Comparison of ENCODE assay signal across 8 cellular contexts in the genomic region with DNA sequence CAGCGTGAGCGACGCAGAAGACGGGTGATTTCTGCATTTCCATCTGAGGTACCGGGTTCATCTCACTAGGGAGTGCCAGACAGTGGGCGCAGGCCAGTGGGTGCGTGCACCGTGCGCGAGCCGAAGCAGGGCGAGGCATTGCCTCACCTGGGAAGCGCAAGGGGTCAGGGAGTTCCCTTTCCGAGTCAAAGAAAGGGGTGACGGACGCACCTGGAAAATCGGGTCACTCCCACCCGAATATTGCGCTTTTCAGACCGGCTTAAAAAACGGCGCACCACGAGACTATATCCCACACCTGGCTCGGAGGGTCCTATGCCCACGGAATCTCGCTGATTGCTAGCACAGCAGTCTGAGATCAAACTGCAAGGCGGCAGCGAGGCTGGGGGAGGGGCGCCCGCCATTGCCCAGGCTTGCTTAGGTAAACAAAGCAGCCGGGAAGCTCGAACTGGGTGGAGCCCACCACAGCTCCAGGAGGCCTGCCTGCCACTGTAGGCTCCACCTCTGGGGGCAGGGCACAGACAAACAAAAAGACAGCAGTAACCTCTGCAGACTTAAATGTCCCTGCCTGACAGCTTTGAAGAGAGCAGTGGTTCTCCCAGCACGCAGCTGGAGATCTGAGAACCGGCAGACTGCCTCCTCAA.
A peak's percentile ranks its signal among the peaks of the same experiment; 100 is the strongest.
DNase-seq lines count a peak whose midpoint lies in the region; ATAC-seq and TF ChIP-seq lines count a peak whose summit lies in the region.
"Not testable (repeated sequence)": the region's sequence is repeated elsewhere in the genome, so short reads cannot be mapped to it uniquely, and the experiment has no call there.

No MANE protein-coding gene starts in this region.

- H3K23ac ChIP-seq in neuronal stem cell (ENCODE audit: low read depth, low read length, poor library complexity) = not testable (repeated sequence)

- BruUV-seq in Calu3 (replicated peaks; lab: Mats Ljungman, UMichigan) = not testable (repeated sequence)

- not testable (repeated sequence) for H3K79me1 ChIP-seq in neuronal stem cell (ENCODE audit: low read depth, low read length)

- H3K4me2 ChIP-seq in fibroblast of lung (ENCODE audit: extremely low read depth, insufficient read depth, low read length) = peak overlapping the region; percentile 15
- H3K4me2 ChIP-seq in neuronal stem cell (ENCODE audit: insufficient read depth, low read length, poor library complexity, severe bottlenecking) = not testable (repeated sequence)

- H2BK5ac ChIP-seq in neuronal stem cell (ENCODE audit: low read length) = not testable (repeated sequence)

- not testable (repeated sequence) for H3K79me2 ChIP-seq in fibroblast of lung (ENCODE audit: control insufficient read depth, insufficient read depth, low read length)

- H3K14ac ChIP-seq in neuronal stem cell (ENCODE audit: low read length) = not testable (repeated sequence)

- not testable (repeated sequence) for H3K36me3 Mint-ChIP-seq in Calu3 (ENCODE audit: insufficient read depth, unreplicated experiment); activated CD4-positive, alpha-beta T cell treated with anti-CD3 and anti-CD28 coated beads, Interleukin-2, amount 10 ng/mL, durations not matched to agents 7 days and 5 days (ENCODE audit: low read depth)

- not testable (repeated sequence) for H2AK5ac ChIP-seq in neuronal stem cell (ENCODE audit: low read depth, low read length)

- H4K8ac ChIP-seq in neuronal stem cell (ENCODE audit: low read depth, low read length) = not testable (repeated sequence)

- H4K91ac ChIP-seq in neuronal stem cell (ENCODE audit: low read depth, low read length, poor library complexity) = not testable (repeated sequence)

- not testable (repeated sequence) for H3K9ac ChIP-seq in NT2/D1 (ENCODE audit: insufficient read length, low read depth); fibroblast of lung (ENCODE audit: insufficient read depth, low read length); neuronal stem cell (ENCODE audit: low read depth, low read length, poor library complexity)

- DNase-seq in Calu3; NT2/D1 (ENCODE audit: low read depth, low spot score); activated CD4-positive, alpha-beta T cell treated with anti-CD3 and anti-CD28 coated beads, Interleukin-2, amount 10 ng/mL, durations not matched to agents 7 days and 5 days; brain microvascular endothelial cell; fibroblast of lung (ENCODE audit: low read depth in 2 of 2); left lung; neuronal stem cell (ENCODE audit: low spot score); transverse colon: not testable (repeated sequence)

- ATAC-seq in left lung = peak; percentile 63

- not testable (repeated sequence) for TF ChIP-seq CTCF in Calu3 (IDR thresholded peaks at IDR 0.05; ENCODE audit: unreplicated experiment); brain microvascular endothelial cell (IDR thresholded peaks at IDR 0.05; ENCODE audit: low read depth, low read length, missing control alignments); fibroblast of lung (conservative IDR thresholded peaks at IDR 0.05 in 1 of 2, IDR thresholded peaks at IDR 0.05 in 1 of 2; ENCODE audit: low read depth in 1 of 2, low read length in 2 of 2); left lung (IDR thresholded peaks at IDR 0.05); transverse colon (IDR thresholded peaks at IDR 0.05)

- H3K36me3 ChIP-seq in NT2/D1 (ENCODE audit: insufficient read depth, insufficient read length, low read length); brain microvascular endothelial cell (replicated peaks); fibroblast of lung (ENCODE audit: control insufficient read depth, insufficient read depth, low read length); left lung; neuronal stem cell (replicated peaks in 1 of 2; ENCODE audit: control insufficient read depth in 2 of 2, insufficient read depth in 2 of 2, low read length in 2 of 2); transverse colon: not testable (repeated sequence)

- not testable (repeated sequence) for H3K9me3 ChIP-seq in NT2/D1 (ENCODE audit: insufficient read depth, low read length); fibroblast of lung (ENCODE audit: control insufficient read depth, insufficient read depth, low read depth, low read length); left lung; neuronal stem cell (replicated peaks in 1 of 2; ENCODE audit: control insufficient read depth in 2 of 2, insufficient read depth in 1 of 2, low read depth in 1 of 2, low read length in 2 of 2); transverse colon

- not testable (repeated sequence) for H2BK12ac ChIP-seq in neuronal stem cell (ENCODE audit: low read length)

- H3K4me3 Mint-ChIP-seq in Calu3 (ENCODE audit: low read depth, unreplicated experiment) = peak overlapping the region; percentile 72
- peak overlapping the region; percentile 63 for H3K4me3 Mint-ChIP-seq in activated CD4-positive, alpha-beta T cell treated with anti-CD3 and anti-CD28 coated beads, Interleukin-2, amount 10 ng/mL, durations not matched to agents 7 days and 5 days

- peak overlapping the region; percentile 4 for H3K4me3 ChIP-seq in NT2/D1 (ENCODE audit: insufficient read length, low read depth)
- H3K4me3 ChIP-seq in brain microvascular endothelial cell (ENCODE audit: low read depth, low read length) = peak overlapping the region; percentile 42
- H3K4me3 ChIP-seq in fibroblast of lung (replicated peaks in 1 of 4; ENCODE audit: control extremely low read depth in 1 of 4, insufficient read depth in 1 of 4, low read depth in 3 of 4, low read length in 4 of 4) = peak overlapping the region in 2 of 4 experiments; percentile 4 to 53
- H3K4me3 ChIP-seq in left lung = peak overlapping the region in 1 of 2 donors; percentile 23
- H3K4me3 ChIP-seq in neuronal stem cell (ENCODE audit: low read length in 2 of 2) = not testable (repeated sequence)
- peak overlapping the region in 3 of 4 donors; percentile 16 to 38 (median 19) for H3K4me3 ChIP-seq in transverse colon

- not testable (repeated sequence) for H3K27me3 Mint-ChIP-seq in Calu3 (ENCODE audit: unreplicated experiment); activated CD4-positive, alpha-beta T cell treated with anti-CD3 and anti-CD28 coated beads, Interleukin-2, amount 10 ng/mL, durations not matched to agents 7 days and 5 days

- H3K4ac ChIP-seq in neuronal stem cell (ENCODE audit: low read length) = not testable (repeated sequence)

- not testable (repeated sequence) for H3K9me3 Mint-ChIP-seq in Calu3 (ENCODE audit: low read depth, unreplicated experiment); activated CD4-positive, alpha-beta T cell treated with anti-CD3 and anti-CD28 coated beads, Interleukin-2, amount 10 ng/mL, durations not matched to agents 7 days and 5 days

- not testable (repeated sequence) for H2BK120ac ChIP-seq in neuronal stem cell (ENCODE audit: low read depth, low read length)

- POLR2A ChIA-PET in activated CD4-positive, alpha-beta T cell treated with anti-CD3 and anti-CD28 coated beads, Interleukin-2, amount 10 ng/mL, durations not matched to agents 7 days and 5 days (lab: Charles Lee) = interaction anchor here (0.6 kb wide), 2 partner anchors 21 to 25 kb away, joined by 3 to 8 read pairs; no protein-coding TSS in a partner anchor

- CTCF ChIA-PET in Calu3 (lab: Charles Lee); activated CD4-positive, alpha-beta T cell treated with anti-CD3 and anti-CD28 coated beads, Interleukin-2, amount 10 ng/mL, durations not matched to agents 7 days and 5 days (lab: Charles Lee): not testable (repeated sequence)

- not testable (repeated sequence) for H3K27me3 ChIP-seq in NT2/D1 (ENCODE audit: insufficient read depth, insufficient read length); brain microvascular endothelial cell (replicated peaks); fibroblast of lung (ENCODE audit: control insufficient read depth, insufficient read depth, low read length); left lung; neuronal stem cell (ENCODE audit: control insufficient read depth in 3 of 3, insufficient read depth in 3 of 3, low read depth in 1 of 3, low read length in 3 of 3); transverse colon

- TF ChIP-seq POLR2A in transverse colon (IDR thresholded peaks at IDR 0.05) = not testable (repeated sequence)

- not testable (repeated sequence) for H3K18ac ChIP-seq in neuronal stem cell (ENCODE audit: low read length)

- H3K4me1 Mint-ChIP-seq in Calu3 (ENCODE audit: low read depth, unreplicated experiment); activated CD4-positive, alpha-beta T cell treated with anti-CD3 and anti-CD28 coated beads, Interleukin-2, amount 10 ng/mL, durations not matched to agents 7 days and 5 days: not testable (repeated sequence)

- not testable (repeated sequence) for TF ChIP-seq EP300 in transverse colon (IDR thresholded peaks at IDR 0.05; ENCODE audit: low read depth)

- in situ Hi-C loops in brain microvascular endothelial cell (cut with HindIII; ENCODE audit: low pct_ligation_motif_present, low sequenced_read_pairs); transverse colon (cut with MboI; ENCODE audit: low pct_ligation_motif_present in 1 of 4, low pct_unique_long_range_greater_than_20kb in 1 of 4, low sequenced_read_pairs in 3 of 4): not testable (repeated sequence)

- intact Hi-C loops in Calu3 (cut with micrococcal nuclease; ENCODE audit: unreplicated experiment); left lung (cut with DNase I); transverse colon (cut with DNase I; ENCODE audit: low total_unique reads): not testable (repeated sequence)

- H4K20me1 ChIP-seq in fibroblast of lung (ENCODE audit: control insufficient read depth, extremely low read depth, insufficient read depth, low read length) = not testable (repeated sequence)

- H3K27ac ChIP-seq in brain microvascular endothelial cell; fibroblast of lung (ENCODE audit: insufficient read depth, low read length); left lung; neuronal stem cell (replicated peaks; ENCODE audit: low read length): not testable (repeated sequence)
- peak overlapping the region; percentile 15 to 82 (median 73) for H3K27ac ChIP-seq in transverse colon

- WGBS in neuronal stem cell (ENCODE audit: extremely low coverage in 2 of 2, insufficient read length in 2 of 2, insufficient replicate concordance in 1 of 2), 2 donors = no CpG with 5 or more reads among the region's 34 CpGs
- 13% methylated on average over 6 of the region's 34 CpGs; no CpG with 5 or more reads in 1 of the 2 donors for WGBS in transverse colon (ENCODE audit: low coverage in 1 of 2), 2 donors

- not testable (repeated sequence) for H2AFZ ChIP-seq in fibroblast of lung (ENCODE audit: low read length)
- H2AFZ ChIP-seq in neuronal stem cell (ENCODE audit: low read length) = peak overlapping the region; percentile 38

- peak overlapping the region; percentile 33 for H3K27ac Mint-ChIP-seq in Calu3 (ENCODE audit: unreplicated experiment)
- not testable (repeated sequence) for H3K27ac Mint-ChIP-seq in activated CD4-positive, alpha-beta T cell treated with anti-CD3 and anti-CD28 coated beads, Interleukin-2, amount 10 ng/mL, durations not matched to agents 7 days and 5 days

- H2BK15ac ChIP-seq in neuronal stem cell (ENCODE audit: low read length) = not testable (repeated sequence)

- not testable (repeated sequence) for H3K4me1 ChIP-seq in NT2/D1 (ENCODE audit: insufficient read depth, insufficient read length); fibroblast of lung (ENCODE audit: control insufficient read depth, extremely low read depth, insufficient read depth, low read length); left lung; neuronal stem cell (ENCODE audit: control insufficient read depth in 2 of 2, insufficient read depth in 1 of 2, low read depth in 1 of 2, low read length in 2 of 2)
- H3K4me1 ChIP-seq in transverse colon = peaks cover 0 to 12% (median 6%) of the 10 kb centered on the region in 4 donors
